Comparison of ENCODE assay signal across 8 cellular contexts in the genomic region with DNA sequence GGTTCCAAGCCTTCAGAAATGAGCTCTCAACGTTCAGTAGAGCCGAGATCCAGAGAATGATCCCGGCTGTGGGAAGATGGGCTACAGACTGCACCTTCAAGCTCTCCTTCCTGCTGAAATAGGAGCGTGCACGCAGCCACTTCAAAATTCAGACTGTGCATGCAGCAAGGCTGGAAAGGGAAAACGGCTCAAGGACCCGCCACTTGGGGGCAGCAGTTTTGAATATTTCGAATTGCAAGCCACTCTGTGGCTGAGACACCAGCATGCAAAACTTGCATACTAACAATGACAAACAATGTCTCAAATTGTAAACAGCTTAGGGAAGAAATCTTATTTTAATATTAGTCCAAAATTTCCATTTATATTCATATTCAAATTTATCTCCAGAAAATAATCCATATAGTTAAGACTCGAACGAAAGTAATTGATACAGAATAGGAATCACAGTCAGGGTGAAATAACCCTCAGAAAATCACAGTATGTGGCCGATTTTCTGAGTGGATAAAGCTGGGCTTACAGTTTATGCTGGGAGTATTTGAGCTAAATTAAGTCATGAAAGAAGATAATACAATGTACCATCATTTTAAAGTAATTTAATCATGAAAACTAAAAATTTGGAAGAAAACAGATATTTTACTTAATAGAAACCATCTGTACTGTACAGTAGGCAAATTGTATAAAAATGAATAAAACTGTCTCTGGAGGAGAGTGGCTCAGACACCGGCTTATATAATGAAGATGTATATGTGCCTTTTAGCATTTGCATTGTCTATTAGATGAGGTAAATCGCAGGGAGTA.
DNase-seq lines count a peak whose midpoint lies in the region; ATAC-seq and TF ChIP-seq lines count a peak whose summit lies in the region.

No MANE protein-coding gene starts in this region.

- H3K4me3 ChIP-seq in endodermal cell (ENCODE audit: low read length), result no peak overlapping the region

- no peak overlapping the region for H3K4me3 Mint-ChIP-seq in CD4-positive, alpha-beta T cell
- no peak overlapping the region for H3K4me3 Mint-ChIP-seq in endodermal cell

- peak in 8 of 10 experiments; percentile 17 to 50 (median 27) for DNase-seq in CD4-positive, alpha-beta T cell
- DNase-seq in GM19240 (ENCODE audit: insufficient read length, low spot score) (peak; percentile 19), NCI-H1930 (lab: John Stamatoyannopoulos, UW) (peak; percentile 4 to 8), endodermal cell (peak; percentile 90), myocyte (ENCODE audit: low read depth) (peak; percentile 66), superior temporal gyrus (ENCODE audit: extremely low spot score) (peak; percentile 86)
- peak; percentile 36 for DNase-seq in activated CD4-positive, alpha-beta T cell treated with anti-CD3 and anti-CD28 coated beads, Interleukin-2, amount 50 U/mL, for 1 hour

- no peaks in the 10 kb centered on the region for H3K36me3 ChIP-seq in endodermal cell (ENCODE audit: control insufficient read depth, insufficient read depth, low read length)

- H3K9me3 Mint-ChIP-seq in CD4-positive, alpha-beta T cell, result no peaks in the 10 kb centered on the region
- H3K9me3 Mint-ChIP-seq in endodermal cell, result no peaks in the 10 kb centered on the region

- no peaks in the 10 kb centered on the region for H3K9me3 ChIP-seq in CD4-positive, alpha-beta T cell (ENCODE audit: control insufficient read depth, low read length)
- H3K9me3 ChIP-seq in endodermal cell (ENCODE audit: control insufficient read depth, low read length), result no peaks in the 10 kb centered on the region

- POLR2A ChIA-PET in CD4-positive, alpha-beta T cell (lab: Charles Lee), result no interaction called here

- peak; percentile 62 for TF ChIP-seq CTCF in CD4-positive, alpha-beta T cell (IDR thresholded peaks at IDR 0.05)
- peak; percentile 83 for TF ChIP-seq CTCF in endodermal cell (conservative IDR thresholded peaks at IDR 0.05)

- no peak overlapping the region for H3K27ac Mint-ChIP-seq in CD4-positive, alpha-beta T cell
- no peak overlapping the region for H3K27ac Mint-ChIP-seq in endodermal cell

- H3K4me1 Mint-ChIP-seq in CD4-positive, alpha-beta T cell (ENCODE audit: low read depth), result no peaks in the 10 kb centered on the region
- peaks cover 24% of the 10 kb centered on the region for H3K4me1 Mint-ChIP-seq in endodermal cell

- no peak overlapping the region for H3K27ac ChIP-seq in CD4-positive, alpha-beta T cell (ENCODE audit: low read depth, low read length)
- no peak overlapping the region for H3K27ac ChIP-seq in endodermal cell (ENCODE audit: low read depth, low read length)

- peaks cover 18% of the 10 kb centered on the region for H3K4me1 ChIP-seq in endodermal cell (ENCODE audit: control insufficient read depth, insufficient read depth, low read length)

- CTCF ChIA-PET in CD4-positive, alpha-beta T cell (lab: Charles Lee), result no interaction called here

- H3K27me3 Mint-ChIP-seq in CD4-positive, alpha-beta T cell, result peaks cover 53% of the 10 kb centered on the region
- H3K27me3 Mint-ChIP-seq in endodermal cell (ENCODE audit: insufficient read depth), result peaks cover 12% of the 10 kb centered on the region

- WGBS in endodermal cell (ENCODE audit: insufficient coverage in 1 of 2, insufficient read length in 1 of 2), 2 experiments, result 44 to 59% methylated on average over 5 to 13 of the region's 13 CpGs

- ATAC-seq in CD4-positive, alpha-beta T cell (ENCODE audit: poor library complexity), result no peak
- no peak for ATAC-seq in HG03196 (IDR thresholded peaks at IDR 0.05; ENCODE audit: unreplicated experiment)

- H3K27me3 ChIP-seq in CD4-positive, alpha-beta T cell (ENCODE audit: control insufficient read depth, insufficient read depth, low read length), result peaks cover 48% of the 10 kb centered on the region
- H3K27me3 ChIP-seq in endodermal cell (ENCODE audit: control insufficient read depth, insufficient read depth, low read length, poor library complexity, severe bottlenecking), result no peaks in the 10 kb centered on the region

- H3K36me3 Mint-ChIP-seq in CD4-positive, alpha-beta T cell (ENCODE audit: low read depth), result no peaks in the 10 kb centered on the region
- H3K36me3 Mint-ChIP-seq in endodermal cell (ENCODE audit: low read depth), result no peaks in the 10 kb centered on the region

- H3K9ac ChIP-seq in endodermal cell (ENCODE audit: extremely low read depth, low read length, poor library complexity, severe bottlenecking), result no peak overlapping the region

- intact Hi-C loops in CD4-positive, alpha-beta T cell (cut with DNase I, micrococcal nuclease), result loop anchor here in 1 of 2 experiments (5.0 kb wide), 2 partner anchors 1708 to 1863 kb away; no protein-coding TSS in a partner anchor

Comparison
In these comparisons a context has a peak if more than half of its experiments do, and no peak if none do; other contexts are left out.
1. DNase-seq: peak in every context shown above with its lines; median percentile 90 in endodermal cell; 86 in superior temporal gyrus; 66 in myocyte; 36 in activated CD4-positive, alpha-beta T cell treated with anti-CD3 and anti-CD28 coated beads, Interleukin-2, amount 50 U/mL, for 1 hour; 27 in CD4-positive, alpha-beta T cell; 19 in GM19240; 6 in NCI-H1930.